In genomic region chr9:89534888-89535287, GRCh38 we compare ENCODE assay signal across 19 cellular contexts. TPM values are rescaled to one million over a fixed set of nuclear protein-coding genes. Genes with fewer than 3 reads are reported as not detected.
DNase-seq lines count a peak whose midpoint lies in the region; ATAC-seq, FAIRE-seq and TF ChIP-seq lines count a peak whose summit lies in the region.
"Had no signal": no experiment of that assay in that cellular context is flagged by ENCODE, and none has a peak within 500 bp of the region (broad histone marks: within the 10 kb centered on the region; RNA-seq: fewer than 3 reads in every experiment).

No MANE protein-coding gene starts in this region.

- H3K56ac ChIP-seq in H1 (replicated peaks; ENCODE audit: insufficient read length, low read depth, low read length): peak overlapping the region; percentile 73

- H2BK120ac ChIP-seq in H1 (replicated peaks; ENCODE audit: low read depth, low read length): no peak overlapping the region

- 85% methylated on average over 5 of the region's 5 CpGs; no CpG with 5 or more reads in 1 of the 2 experiments for WGBS in H1 (ENCODE audit: extremely low coverage in 1 of 2, insufficient coverage in 1 of 2, insufficient read length in 1 of 2, insufficient replicate concordance in 2 of 2, low coverage in 1 of 2, low lambda C conversion rate in 2 of 2, missing lambda C conversion rate in 1 of 2), 2 experiments
- WGBS in transverse colon (ENCODE audit: low coverage in 1 of 2), 2 donors: 92 to 96% methylated on average over 3 to 5 of the region's 5 CpGs

- no peak overlapping the region for H2AFZ ChIP-seq in H1 (ENCODE audit: low read length)

- H3K79me2 ChIP-seq in H1 (ENCODE audit: control insufficient read depth in 1 of 2, insufficient read depth in 2 of 2, low read length in 2 of 2): no peaks in the 10 kb centered on the region

- peak overlapping the region; percentile 66 for H3K4ac ChIP-seq in H1 (replicated peaks; ENCODE audit: insufficient read length, low read depth, low read length)

- H4K91ac ChIP-seq in H1 (replicated peaks; ENCODE audit: insufficient read length, low read length): peak overlapping the region; percentile 47

- no peak overlapping the region; the same call in 1 of the 2 replicates for H2BK15ac ChIP-seq in H1 (ENCODE audit: low read length)

- H4K5ac ChIP-seq in H1 (ENCODE audit: insufficient read length, low read depth, low read length): no peak overlapping the region

- H3K27me3 Mint-ChIP-seq in activated naive CD4-positive, alpha-beta T cell treated with anti-CD3 and anti-CD28 coated beads, Interleukin-2, amount 50 U/mL, for 24 hours: no peaks in the 10 kb centered on the region
- no peaks in the 10 kb centered on the region for H3K27me3 Mint-ChIP-seq in T-cell
- no peaks in the 10 kb centered on the region for H3K27me3 Mint-ChIP-seq in stimulated activated memory B cell treated with anti-CD40 and anti-IgM and Interleukin-4, amounts not matched to agents 10 μg/mL and 1 μg/mL and 100 μg/mL, for 72 hours
- H3K27me3 Mint-ChIP-seq: IgD-negative memory B cell had no signal

- H3K4me3 Mint-ChIP-seq in activated naive CD4-positive, alpha-beta T cell treated with anti-CD3 and anti-CD28 coated beads, Interleukin-2, amount 50 U/mL, for 24 hours: peak overlapping the region; percentile 19
- H3K4me3 Mint-ChIP-seq in T-cell: peak overlapping the region in 2 of 3 donors; percentile 21 to 52
- no peak overlapping the region for H3K4me3 Mint-ChIP-seq in stimulated activated memory B cell treated with anti-CD40 and anti-IgM and Interleukin-4, amounts not matched to agents 10 μg/mL and 1 μg/mL and 100 μg/mL, for 72 hours

- H3K27ac Mint-ChIP-seq in activated naive CD4-positive, alpha-beta T cell treated with anti-CD3 and anti-CD28 coated beads, Interleukin-2, amount 50 U/mL, for 24 hours: peak overlapping the region; percentile 87
- H3K27ac Mint-ChIP-seq in T-cell: peak overlapping the region; percentile 92
- H3K27ac Mint-ChIP-seq in stimulated activated memory B cell treated with anti-CD40 and anti-IgM and Interleukin-4, amounts not matched to agents 10 μg/mL and 1 μg/mL and 100 μg/mL, for 72 hours: peak overlapping the region; percentile 47

- ATAC-seq in T-cell (replicated peaks in 1 of 4): no peak
- ATAC-seq in stimulated activated memory B cell treated with anti-CD40 and anti-IgM and Interleukin-4, amounts not matched to agents 10 μg/mL and 1 μg/mL and 100 μg/mL, for 72 hours: no peak
- ATAC-seq: esophagus mucosa, mucosa of descending colon, sciatic nerve had no signal

- H4K8ac ChIP-seq in H1 (ENCODE audit: extremely low read depth, insufficient read depth, low read length): no peak overlapping the region

- TF ChIP-seq CTCF in H1 (IDR thresholded peaks at IDR 0.05; ENCODE audit: control extremely low read depth in 1 of 3, insufficient read depth in 1 of 3, low read depth in 1 of 3, low read length in 3 of 3) (no peak), transverse colon (IDR thresholded peaks at IDR 0.05) (no peak)

- H2AK5ac ChIP-seq in H1 (ENCODE audit: low read depth, low read length): no peak overlapping the region; the same call in 1 of the 2 replicates

- no peak overlapping the region for H2BK5ac ChIP-seq in H1 (ENCODE audit: low read depth, low read length)

- H3K4me3 ChIP-seq in H1 (ENCODE audit: extremely low read depth in 1 of 4, insufficient read depth in 2 of 4, low read depth in 3 of 4, low read length in 4 of 4): no peak overlapping the region
- H3K4me3 ChIP-seq in transverse colon: no peak overlapping the region
- H3K4me3 ChIP-seq: left ventricle myocardium inferior, mucosa of descending colon, pancreas had no signal

- no peak for FAIRE-seq in H1 (lab: Jason Lieb, UNC)
- FAIRE-seq: pancreas had no signal

- in situ Hi-C loops in transverse colon (cut with MboI; ENCODE audit: low pct_ligation_motif_present in 1 of 4, low pct_unique_long_range_greater_than_20kb in 1 of 4, low sequenced_read_pairs in 3 of 4): loop anchor here in 3 of 4 donors (25.0 kb wide), 2 partner anchors 123 to 198 kb away; no protein-coding TSS in a partner anchor

- intact Hi-C loops in transverse colon (cut with DNase I; ENCODE audit: low total_unique reads): no loop called here

- H3K79me1 ChIP-seq in H1 (ENCODE audit: low read depth, low read length): no peaks in the 10 kb centered on the region

- TF ChIP-seq EP300 in H1 (IDR thresholded peaks at IDR 0.05; ENCODE audit: borderline replicate concordance in 1 of 2, low read depth in 2 of 2, low read length in 2 of 2) (no peak), transverse colon (IDR thresholded peaks at IDR 0.05; ENCODE audit: low read depth) (no peak)

- no peaks in the 10 kb centered on the region for H3K36me3 ChIP-seq in H1 (ENCODE audit: control insufficient read depth in 2 of 4, insufficient read depth in 4 of 4, low read length in 3 of 4)
- H3K36me3 ChIP-seq in transverse colon: no peaks in the 10 kb centered on the region
- H3K36me3 ChIP-seq: left ventricle myocardium inferior, pancreas had no signal

- POLR2A ChIA-PET in T-cell (lab: Charles Lee): interaction anchor here in 1 of 2 donors (0.5 kb wide), 1 partner anchor 36 kb away, joined by 3 read pairs; no protein-coding TSS in a partner anchor
- POLR2A ChIA-PET in H1 (lab: Charles Lee; ENCODE audit: partially characterized antibody): interaction anchor here (1.0 to 1.7 kb wide), 2 partner anchors 10 to 13 kb away, joined by 3 to 4 read pairs; no protein-coding TSS in a partner anchor

- H3K27ac ChIP-seq in H1 (ENCODE audit: low read depth, low read length) (no peak overlapping the region), transverse colon (no peak overlapping the region)
- H3K27ac ChIP-seq: left ventricle myocardium inferior had no signal

- H2BK12ac ChIP-seq in H1 (ENCODE audit: low read depth, low read length): no peak overlapping the region; the same call in 1 of the 2 replicates

- no peaks in the 10 kb centered on the region for H3K27me3 ChIP-seq in H1 (replicated peaks in 1 of 4; ENCODE audit: control insufficient read depth in 3 of 4, extremely low read depth in 1 of 4, insufficient read depth in 3 of 4, low read length in 3 of 4)
- no peaks in the 10 kb centered on the region for H3K27me3 ChIP-seq in transverse colon
- H3K27me3 ChIP-seq: pancreas had no signal

- H3K4me1 ChIP-seq in H1 (replicated peaks in 1 of 4; ENCODE audit: control insufficient read depth in 3 of 4, insufficient read depth in 4 of 4, low read length in 3 of 4) (no peaks in the 10 kb centered on the region; a peak in 1 of 7 replicates), transverse colon (no peaks in the 10 kb centered on the region)
- H3K4me1 ChIP-seq: left ventricle myocardium inferior, pancreas had no signal

- no peak overlapping the region for H3K23ac ChIP-seq in H1 (ENCODE audit: insufficient read length)

- no peak for TF ChIP-seq POLR2A in H1 (IDR thresholded peaks at IDR 0.05; ENCODE audit: control extremely low read depth in 1 of 2, low read depth in 2 of 2, low read length in 2 of 2)
- TF ChIP-seq POLR2A in transverse colon (IDR thresholded peaks at IDR 0.05): no peak

- H3K4me2 ChIP-seq in H1 (ENCODE audit: insufficient read depth in 1 of 2, low read depth in 2 of 2, low read length in 2 of 2): no peak overlapping the region

- DNase-seq in activated naive CD4-positive, alpha-beta T cell treated with Interleukin-2 at 50 U/mL for 16 hours: no peak
- DNase-seq in T-cell (no peak), H1 (ENCODE audit: low read depth in 1 of 2, low spot score in 2 of 2) (no peak), NCI-H446 treated with DMSO at 0.1 percent for 48 hours (lab: John Stamatoyannopoulos, UW) (no peak), SW 1271 (lab: John Stamatoyannopoulos, UW) (no peak), transverse colon (no peak)
- DNase-seq: central memory CD4-positive, alpha-beta T cell; H7; left ventricle myocardium inferior; mucosa of descending colon; NCI-H187 treated with DMSO at 0.1 percent for 48 hours; NCI-H510A; pancreas; SHP77 had no signal

- no peak overlapping the region for H3K9ac ChIP-seq in H1 (replicated peaks in 1 of 4; ENCODE audit: extremely low read depth in 1 of 4, low read depth in 3 of 4, low read length in 3 of 4)

- H3K9me3 ChIP-seq in H1 (ENCODE audit: insufficient read depth in 2 of 2, low read depth in 1 of 2, low read length in 1 of 2) (0 out of 4 replicates have a peak, but pooled peaks cover 0 to 6% of the 10 kb centered on the region in 2 experiments), transverse colon (no peaks in the 10 kb centered on the region)
- H3K9me3 ChIP-seq: left ventricle myocardium inferior, pancreas had no signal

- H3K18ac ChIP-seq in H1 (ENCODE audit: extremely low read depth, low read length): no peak overlapping the region

- no peaks in the 10 kb centered on the region for H3K36me3 Mint-ChIP-seq in activated naive CD4-positive, alpha-beta T cell treated with anti-CD3 and anti-CD28 coated beads, Interleukin-2, amount 50 U/mL, for 24 hours
- no peaks in the 10 kb centered on the region for H3K36me3 Mint-ChIP-seq in T-cell
- no peaks in the 10 kb centered on the region for H3K36me3 Mint-ChIP-seq in stimulated activated memory B cell treated with anti-CD40 and anti-IgM and Interleukin-4, amounts not matched to agents 10 μg/mL and 1 μg/mL and 100 μg/mL, for 72 hours
- H3K36me3 Mint-ChIP-seq: IgD-negative memory B cell had no signal

- H4K20me1 ChIP-seq in H1 (replicated peaks in 1 of 2; ENCODE audit: control insufficient read depth in 1 of 2, insufficient read depth in 2 of 2, low read length in 2 of 2): peaks cover 0 to 6% of the 10 kb centered on the region in 2 experiments

- CTCF ChIA-PET in T-cell (lab: Charles Lee) (interaction anchor here in 1 of 2 donors (1.3 kb wide), 1 partner anchor 14 kb away, joined by 3 read pairs; no protein-coding TSS in a partner anchor), H1 (lab: Charles Lee; ENCODE audit: partially characterized antibody) (interaction anchor here (0.5 to 1.8 kb wide), 7 partner anchors 12 to 105 kb away, joined by 3 to 13 read pairs (median 4); no protein-coding TSS in a partner anchor)

- no peak overlapping the region for H3K14ac ChIP-seq in H1 (ENCODE audit: insufficient read length)

- H3K4me1 Mint-ChIP-seq in activated naive CD4-positive, alpha-beta T cell treated with anti-CD3 and anti-CD28 coated beads, Interleukin-2, amount 50 U/mL, for 24 hours: peaks cover 99% of the 10 kb centered on the region
- H3K4me1 Mint-ChIP-seq in T-cell: peaks cover 98 to 100% (median 98%) of the 10 kb centered on the region in 3 donors
- H3K4me1 Mint-ChIP-seq in stimulated activated memory B cell treated with anti-CD40 and anti-IgM and Interleukin-4, amounts not matched to agents 10 μg/mL and 1 μg/mL and 100 μg/mL, for 72 hours: peaks cover 43% of the 10 kb centered on the region

- H3K23me2 ChIP-seq in H1 (ENCODE audit: low read depth, low read length): peaks cover 5% of the 10 kb centered on the region; the same call in 1 of the 2 replicates

- no peak for TF ChIP-seq RAD21 in H1 (IDR thresholded peaks at IDR 0.05 in 1 of 2, conservative IDR thresholded peaks at IDR 0.05 in 1 of 2; ENCODE audit: low read depth in 2 of 2, low read length in 2 of 2)

- H2BK20ac ChIP-seq in H1 (ENCODE audit: low read length): no peak overlapping the region

- no peaks in the 10 kb centered on the region for H3K9me3 Mint-ChIP-seq in activated naive CD4-positive, alpha-beta T cell treated with anti-CD3 and anti-CD28 coated beads, Interleukin-2, amount 50 U/mL, for 24 hours
- H3K9me3 Mint-ChIP-seq in T-cell: no peaks in the 10 kb centered on the region
- H3K9me3 Mint-ChIP-seq in stimulated activated memory B cell treated with anti-CD40 and anti-IgM and Interleukin-4, amounts not matched to agents 10 μg/mL and 1 μg/mL and 100 μg/mL, for 72 hours: no peaks in the 10 kb centered on the region
- H3K9me3 Mint-ChIP-seq: IgD-negative memory B cell had no signal

RNA-seq across cellular contexts. Expression of gene SEMA4D, which starts 37.0 kb away (rescaled TPM):
- total RNA-seq in T-cell (100 to 1,000 TPM; 347 to 585 (median 434) TPM), transverse colon (10 to 100 TPM in 3 of 4 donors, 1 to 10 TPM in 1; 8.7 to 29.1 (median 14.5) TPM)
- 63.1 and 70.4 TPM in 2 replicates for total RNA-seq in H1 (2021; fragmentation: NEBNext Ultra II Directional; extraction: Animal tissue kit (Norgen Biotek cat#: 25700))
- polyA plus RNA-seq in H1 (2011; rRNA removed): 21.0 and 34.3 TPM in 2 replicates
- polyA plus RNA-seq in H1 (2011; cell fraction: cytosol; rRNA removed): 22.5 TPM
- polyA plus RNA-seq in H1 (2011; cell fraction: nucleus; rRNA removed): 77.9 TPM
- 37.1 to 43.6 TPM (median 42.0 TPM) in 4 replicates for polyA plus RNA-seq in H1 (2012, experiment 1 of 2)
- 17.8 TPM for polyA plus RNA-seq in H1 (2012, experiment 2 of 2)
- 49.6 TPM for polyA plus RNA-seq in H1 (2013, experiment 1 of 2)
- 47.0 TPM for polyA plus RNA-seq in H1 (2013, experiment 2 of 2)
- 28.5 and 31.1 TPM in 2 replicates for polyA minus RNA-seq in H1 (2011; rRNA and poly(A)+ RNA removed)
- 39.3 TPM for polyA minus RNA-seq in H1 (2011; cell fraction: cytosol; rRNA and poly(A)+ RNA removed)
- polyA minus RNA-seq in H1 (2011; cell fraction: nucleus; rRNA and poly(A)+ RNA removed): 60.8 TPM
